8 cellular contexts compared by ENCODE assay signal in the genomic region with DNA sequence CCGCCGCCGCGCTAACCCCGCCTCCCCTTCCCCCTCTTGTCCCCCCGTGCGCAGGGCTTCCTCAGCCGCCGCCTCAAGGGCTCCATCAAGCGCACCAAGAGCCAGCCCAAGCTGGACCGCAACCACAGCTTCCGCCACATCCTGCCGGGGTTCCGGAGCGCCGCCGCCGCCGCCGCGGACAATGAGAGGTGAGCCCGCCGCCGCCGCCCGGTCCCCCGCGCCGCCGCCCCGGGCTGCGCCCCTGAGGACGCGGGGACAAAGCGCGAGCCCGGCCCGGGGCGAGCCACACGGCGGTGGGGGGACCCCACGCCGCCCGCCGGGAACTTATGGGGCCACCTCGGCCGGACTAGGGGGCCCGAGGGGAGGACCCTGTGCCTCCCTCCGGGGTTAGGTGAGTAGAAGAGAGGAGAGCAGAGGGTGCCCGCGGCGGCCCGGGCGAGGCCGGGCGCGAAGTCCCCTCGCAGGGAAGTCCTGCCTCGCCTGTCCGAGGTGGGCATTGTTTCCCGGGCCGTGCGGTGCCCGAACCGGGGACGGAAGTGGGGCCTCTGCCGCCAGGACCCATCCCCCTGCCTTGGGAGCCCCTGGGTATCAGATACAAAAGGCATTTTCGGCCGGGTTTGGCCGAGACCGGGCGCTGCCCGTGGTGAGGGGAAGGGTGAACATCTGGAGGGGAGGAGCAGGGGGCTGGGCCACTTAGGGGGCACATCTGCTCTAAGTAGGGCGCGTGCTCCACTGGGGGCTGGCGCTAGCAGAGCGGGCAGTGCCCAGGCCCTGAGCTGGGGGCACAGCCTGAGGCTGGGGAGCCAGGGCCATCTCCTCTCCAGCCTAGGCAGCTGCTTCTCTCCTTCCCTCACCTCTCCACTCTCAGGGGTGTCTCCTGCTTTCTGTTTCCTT. TPM values are rescaled to one million over a fixed set of nuclear protein-coding genes. Genes with fewer than 3 reads are reported as not detected.
DNase-seq lines count a peak whose midpoint lies in the region; ATAC-seq and TF ChIP-seq lines count a peak whose summit lies in the region.

No MANE protein-coding gene starts in this region.

- ATAC-seq in GM19395 (IDR thresholded peaks at IDR 0.05; ENCODE audit: unreplicated experiment) (peak; percentile 75), HG03039 (IDR thresholded peaks at IDR 0.05; ENCODE audit: unreplicated experiment) (no peak)

- H3K4me1 Mint-ChIP-seq in neural progenitor cell: peaks cover 28% of the 10 kb centered on the region

- H3K27ac Mint-ChIP-seq in neural progenitor cell: no peak overlapping the region

- H3K27ac ChIP-seq in fibroblast of lung (ENCODE audit: insufficient read depth, low read length) (peak overlapping the region; percentile 39), neural progenitor cell (no peak overlapping the region)

- peak overlapping the region; percentile 52 for H3K4me3 ChIP-seq in LNCaP clone FGC (ENCODE audit: low read depth, low read length)
- peak overlapping the region; percentile 60 to 81 (median 64) for H3K4me3 ChIP-seq in fibroblast of lung (replicated peaks in 1 of 4; ENCODE audit: control extremely low read depth in 1 of 4, insufficient read depth in 1 of 4, low read depth in 3 of 4, low read length in 4 of 4)
- H3K4me3 ChIP-seq in neural progenitor cell: peak overlapping the region; percentile 68

- H3K9me3 ChIP-seq in fibroblast of lung (ENCODE audit: control insufficient read depth, insufficient read depth, low read depth, low read length) (no peaks in the 10 kb centered on the region), neural progenitor cell (ENCODE audit: low read depth) (no peaks in the 10 kb centered on the region)

- H3K27me3 ChIP-seq in fibroblast of lung (ENCODE audit: control insufficient read depth, insufficient read depth, low read length): no peaks in the 10 kb centered on the region
- peaks cover 5% of the 10 kb centered on the region for H3K27me3 ChIP-seq in neural progenitor cell

- H3K9me3 Mint-ChIP-seq in neural progenitor cell: no peaks in the 10 kb centered on the region

- TF ChIP-seq CTCF in LNCaP clone FGC (IDR thresholded peaks at IDR 0.05; ENCODE audit: control insufficient read depth, extremely low read depth, insufficient read depth): no peak
- TF ChIP-seq CTCF in fibroblast of lung (conservative IDR thresholded peaks at IDR 0.05 in 1 of 2, IDR thresholded peaks at IDR 0.05 in 1 of 2; ENCODE audit: low read depth in 1 of 2, low read length in 2 of 2): no peak
- no peak for TF ChIP-seq CTCF in neural progenitor cell (IDR thresholded peaks at IDR 0.05)

- peak overlapping the region; percentile 87 for H3K4me3 Mint-ChIP-seq in neural progenitor cell

- no peaks in the 10 kb centered on the region for H3K36me3 Mint-ChIP-seq in neural progenitor cell

- H3K79me2 ChIP-seq in fibroblast of lung (ENCODE audit: control insufficient read depth, insufficient read depth, low read length) (peaks cover 3% of the 10 kb centered on the region), neural progenitor cell (ENCODE audit: low read depth) (peaks cover 52% of the 10 kb centered on the region)

- peaks cover 14% of the 10 kb centered on the region for H3K4me1 ChIP-seq in fibroblast of lung (ENCODE audit: control insufficient read depth, extremely low read depth, insufficient read depth, low read length)
- H3K4me1 ChIP-seq in neural progenitor cell: peaks cover 12% of the 10 kb centered on the region

- DNase-seq in CMK (ENCODE audit: low read depth): peak; percentile 54
- DNase-seq in LNCaP clone FGC (ENCODE audit: low read depth): no peak
- DNase-seq in activated CD8-positive, alpha-beta memory T cell treated with anti-CD3 and anti-CD28 coated beads for 48 hours (ENCODE audit: low read depth in 2 of 3, low spot score in 2 of 3): peak; percentile 16 to 29 (median 28)
- peak; percentile 51 to 67 for DNase-seq in fibroblast of lung (ENCODE audit: low read depth in 2 of 2)
- DNase-seq in neural progenitor cell (ENCODE audit: low spot score): peak; percentile 43
- peak; percentile 73 for DNase-seq in ureter (ENCODE audit: low spot score)

- H3K36me3 ChIP-seq in fibroblast of lung (ENCODE audit: control insufficient read depth, insufficient read depth, low read length): no peaks in the 10 kb centered on the region
- no peaks in the 10 kb centered on the region for H3K36me3 ChIP-seq in neural progenitor cell

- H3K9ac ChIP-seq in fibroblast of lung (ENCODE audit: insufficient read depth, low read length): peak overlapping the region; percentile 58
- peak overlapping the region; percentile 29 for H3K9ac ChIP-seq in neural progenitor cell

- H3K4me2 ChIP-seq in fibroblast of lung (ENCODE audit: extremely low read depth, insufficient read depth, low read length) (peak overlapping the region; percentile 88), neural progenitor cell (peak overlapping the region; percentile 97)

- peak overlapping the region; percentile 23 for H2AFZ ChIP-seq in fibroblast of lung (ENCODE audit: low read length)
- no peak overlapping the region for H2AFZ ChIP-seq in neural progenitor cell (replicated peaks)

- H3K27me3 Mint-ChIP-seq in neural progenitor cell (ENCODE audit: insufficient read depth, low read depth): peaks cover 2% of the 10 kb centered on the region

- H4K20me1 ChIP-seq in fibroblast of lung (ENCODE audit: control insufficient read depth, extremely low read depth, insufficient read depth, low read length) (no peaks in the 10 kb centered on the region), neural progenitor cell (ENCODE audit: low read depth) (peaks cover 92% of the 10 kb centered on the region)

- peaks cover 19% of the 10 kb centered on the region for H3F3A ChIP-seq in neural progenitor cell (ENCODE audit: low read depth)

RNA-seq across cellular contexts. Expression of gene DAB2IP, which starts 48.1 kb away (rescaled TPM):
- total RNA-seq in fibroblast of lung (5.6 and 16.5 TPM in 2 replicates), neural progenitor cell (ENCODE audit: low replicate concordance) (24.3 and 41.7 TPM in 2 replicates), ureter (103 TPM)
- 13.4 and 14.6 TPM in 2 replicates for polyA plus RNA-seq in fibroblast of lung
- 16.8 and 21.4 TPM in 2 replicates for polyA plus RNA-seq in fibroblast of lung (2012)
- 52.2 and 67.8 TPM in 2 replicates for polyA minus RNA-seq in fibroblast of lung (ENCODE audit: low replicate concordance)
